Comparison of ENCODE assay signal across 17 cellular contexts in the genomic region with DNA sequence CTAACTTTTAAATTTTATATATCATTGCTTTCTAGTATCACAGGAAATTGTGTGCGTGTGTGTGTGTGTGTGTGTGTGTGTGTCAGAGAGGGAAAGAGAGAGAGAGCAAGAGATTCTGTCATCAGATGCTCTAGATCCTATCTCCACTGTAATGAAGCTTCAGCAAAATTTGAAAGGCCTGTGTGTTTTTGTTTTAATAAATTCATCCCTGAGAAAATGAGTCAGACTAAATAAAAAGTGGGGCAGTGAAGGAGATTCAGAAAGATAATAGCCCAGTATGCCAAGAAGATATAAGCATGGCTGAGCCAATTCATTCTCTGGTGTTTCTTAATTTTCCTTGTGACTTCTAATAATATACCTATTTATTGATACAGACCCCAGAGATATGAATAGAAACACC.
DNase-seq lines count a peak whose midpoint lies in the region; ATAC-seq, FAIRE-seq and TF ChIP-seq lines count a peak whose summit lies in the region.
"Had no signal": no experiment of that assay in that cellular context is flagged by ENCODE, and none has a peak within 500 bp of the region (broad histone marks: within the 10 kb centered on the region; RNA-seq: fewer than 3 reads in every experiment).

No MANE protein-coding gene starts in this region.

- peaks cover 0 to 24% of the 10 kb centered on the region in 2 donors for H3K9me3 ChIP-seq in left lung
- no peaks in the 10 kb centered on the region for H3K9me3 ChIP-seq in testis
- H3K9me3 ChIP-seq: vagina had no signal

- TF ChIP-seq CTCF in bronchial epithelial cell (IDR thresholded peaks at IDR 0.05; ENCODE audit: insufficient read depth, low read length, severe bottlenecking) (no peak), left lung (IDR thresholded peaks at IDR 0.05) (no peak), testis (IDR thresholded peaks at IDR 0.05) (no peak)

- H3K27ac ChIP-seq in left lung (peak overlapping the region in 1 of 2 donors; percentile 19), testis (no peak overlapping the region)
- H3K27ac ChIP-seq: vagina, WERI-Rb-1 had no signal

- H3K4me1 Mint-ChIP-seq in activated T-cell treated with anti-CD3 and anti-CD28 coated beads, Interleukin-2, amount 50 U/mL, for 4 hours (ENCODE audit: low read depth): no peaks in the 10 kb centered on the region
- H3K4me1 Mint-ChIP-seq: activated T-helper 17 cell treated with anti-CD3 and anti-CD28 coated beads, Interleukin-2, amount 50 U/mL, for 72 hours; immature natural killer cell; T-cell had no signal

- no peaks in the 10 kb centered on the region for H3K27me3 Mint-ChIP-seq in activated T-cell treated with anti-CD3 and anti-CD28 coated beads, Interleukin-2, amount 50 U/mL, for 4 hours (ENCODE audit: low read depth)
- H3K27me3 Mint-ChIP-seq: activated CD8-positive, alpha-beta T cell treated with anti-CD3 and anti-CD28 coated beads for 36 hours; activated T-helper 17 cell treated with anti-CD3 and anti-CD28 coated beads, Interleukin-2, amount 50 U/mL, for 72 hours; T-cell had no signal

- DNase-seq in COLO829 (ENCODE audit: low spot score) (peak; percentile 82), NCI-H460 (ENCODE audit: extremely low read depth, low read depth) (peak; percentile 32), bronchial epithelial cell (ENCODE audit: low read depth) (peak; percentile 39), left lung (no peak), mucosa of gallbladder (ENCODE audit: low spot score) (no peak), testis (no peak)
- DNase-seq in activated T-cell treated with anti-CD3 and anti-CD28 coated beads, Interleukin-2, amount 50 U/mL, for 4 hours: no peak
- DNase-seq: activated CD8-positive, alpha-beta T cell treated with anti-CD3 and anti-CD28 coated beads for 36 hours; amniotic stem cell; immature natural killer cell; NCI-H2081; T-cell; WERI-Rb-1 had no signal

- H3K4me1 ChIP-seq in left lung (peaks cover 0 to 3% of the 10 kb centered on the region in 2 donors), testis (no peaks in the 10 kb centered on the region)
- H3K4me1 ChIP-seq: vagina had no signal

- H3K4me3 Mint-ChIP-seq in activated T-cell treated with anti-CD3 and anti-CD28 coated beads, Interleukin-2, amount 50 U/mL, for 4 hours: no peak overlapping the region
- H3K4me3 Mint-ChIP-seq: activated CD8-positive, alpha-beta T cell treated with anti-CD3 and anti-CD28 coated beads for 36 hours; activated T-helper 17 cell treated with anti-CD3 and anti-CD28 coated beads, Interleukin-2, amount 50 U/mL, for 72 hours; immature natural killer cell; T-cell had no signal

- WGBS in testis, 2 donors: 67 to 92% methylated on average over 1 of the region's 1 CpG

- H3K36me3 ChIP-seq in bronchial epithelial cell (ENCODE audit: control insufficient read depth, insufficient read depth, low read length) (no peaks in the 10 kb centered on the region), left lung (no peaks in the 10 kb centered on the region), testis (ENCODE audit: low read depth, missing control alignments) (no peaks in the 10 kb centered on the region)
- H3K36me3 ChIP-seq: vagina, WERI-Rb-1 had no signal

- ATAC-seq in left lung: peak; percentile 18
- ATAC-seq in activated T-cell treated with anti-CD3 and anti-CD28 coated beads, Interleukin-2, amount 50 U/mL, for 4 hours: no peak
- no peak for ATAC-seq in esophagus mucosa
- ATAC-seq: activated CD8-positive, alpha-beta T cell treated with anti-CD3 and anti-CD28 coated beads for 36 hours; activated T-helper 17 cell treated with anti-CD3 and anti-CD28 coated beads, Interleukin-2, amount 50 U/mL, for 72 hours; T-cell had no signal

- no peak for TF ChIP-seq POLR2A in testis (IDR thresholded peaks at IDR 0.05)

- peaks cover 5% of the 10 kb centered on the region for H3K9me3 Mint-ChIP-seq in activated T-cell treated with anti-CD3 and anti-CD28 coated beads, Interleukin-2, amount 50 U/mL, for 4 hours

- FAIRE-seq in bronchial epithelial cell (lab: Jason Lieb, UNC): no peak
- FAIRE-seq: endometrium had no signal

- intact Hi-C loops in left lung (cut with DNase I): no loop called here
- intact Hi-C loops in testis (cut with DNase I; ENCODE audit: low total_unique reads): no loop called here

- H3K4me3 ChIP-seq in bronchial epithelial cell (ENCODE audit: low read depth, low read length) (no peak overlapping the region), left lung (no peak overlapping the region), testis (no peak overlapping the region)
- H3K4me3 ChIP-seq: vagina had no signal

- H3K27me3 ChIP-seq in bronchial epithelial cell (ENCODE audit: control insufficient read depth, insufficient read depth, low read length) (no peaks in the 10 kb centered on the region), left lung (no peaks in the 10 kb centered on the region), testis (no peaks in the 10 kb centered on the region)
- H3K27me3 ChIP-seq: vagina had no signal

- H3K36me3 Mint-ChIP-seq in activated T-cell treated with anti-CD3 and anti-CD28 coated beads, Interleukin-2, amount 50 U/mL, for 4 hours (ENCODE audit: insufficient read depth): no peaks in the 10 kb centered on the region
- H3K36me3 Mint-ChIP-seq: immature natural killer cell, T-cell had no signal

Comparison
In these comparisons a context has a peak if more than half of its experiments do, and no peak if none do; other contexts are left out.
1. DNase-seq: peak in COLO829 (single experiment), NCI-H460 (single experiment) and bronchial epithelial cell (single experiment); none in left lung (0 of 2), mucosa of gallbladder (single experiment), activated T-cell treated with anti-CD3 and anti-CD28 coated beads, Interleukin-2, amount 50 U/mL, for 4 hours (single experiment) and testis (single experiment).